Comparison of ENCODE assay signal across 14 cellular contexts in genomic region chr16:11145173-11145820, GRCh38.
A peak's percentile ranks its signal among the peaks of the same experiment; 100 is the strongest.
DNase-seq lines count a peak whose midpoint lies in the region; ATAC-seq and TF ChIP-seq lines count a peak whose summit lies in the region.
"Had no signal": no experiment of that assay in that cellular context is flagged by ENCODE, and none has a peak within 500 bp of the region (broad histone marks: within the 10 kb centered on the region; RNA-seq: fewer than 3 reads in every experiment).

No MANE protein-coding gene starts in this region.

- H3K9me3 Mint-ChIP-seq in activated naive CD4-positive, alpha-beta T cell treated with anti-CD3 and anti-CD28 coated beads, Interleukin-2, amount 10 ng/mL, durations not matched to agents 7 days and 5 days = no peaks in the 10 kb centered on the region
- H3K9me3 Mint-ChIP-seq: activated T-helper 2 cell treated with anti-CD3 and anti-CD28 coated beads, Interferon-gamma antibody, Interleukin-2, Interleukin-4, amounts not matched to agents 10 μg/mL and 5 μg/mL and 100 μg/mL, durations not matched to agents 14 hours and 24 hours and 36 hours had no signal

- H3K36me3 ChIP-seq in WERI-Rb-1 = no peaks in the 10 kb centered on the region

- H3K9me3 ChIP-seq in WERI-Rb-1 (ENCODE audit: severe bottlenecking) (no peaks in the 10 kb centered on the region), right cardiac atrium (ENCODE audit: control insufficient read depth, low read length) (no peaks in the 10 kb centered on the region)

- no peak overlapping the region for H3K27ac Mint-ChIP-seq in activated naive CD4-positive, alpha-beta T cell treated with anti-CD3 and anti-CD28 coated beads, Interleukin-2, amount 10 ng/mL, durations not matched to agents 7 days and 5 days
- H3K27ac Mint-ChIP-seq: activated CD8-positive, alpha-beta T cell treated with anti-CD3 and anti-CD28 coated beads for 36 hours; naive B cell had no signal

- CTCF ChIA-PET in activated naive CD4-positive, alpha-beta T cell treated with anti-CD3 and anti-CD28 coated beads, Interleukin-2, amount 10 ng/mL, durations not matched to agents 7 days and 5 days (lab: Charles Lee) = no interaction called here

- no peak overlapping the region for H3K4me3 Mint-ChIP-seq in activated naive CD4-positive, alpha-beta T cell treated with anti-CD3 and anti-CD28 coated beads, Interleukin-2, amount 10 ng/mL, durations not matched to agents 7 days and 5 days
- H3K4me3 Mint-ChIP-seq: activated CD8-positive, alpha-beta T cell treated with anti-CD3 and anti-CD28 coated beads for 36 hours; naive B cell had no signal

- peak; percentile 60 for DNase-seq in Right ventricle myocardium inferior (ENCODE audit: missing footprints)
- DNase-seq in cardiac septum (ENCODE audit: low spot score) = no peak
- DNase-seq in WERI-Rb-1 = peak; percentile 42
- peak; percentile 65 to 68 (median 67) for DNase-seq in right cardiac atrium
- DNase-seq in hippocampal formation (lab: John Stamatoyannopoulos, UW) = no peak
- no peak for DNase-seq in activated effector memory CD4-positive, alpha-beta T cell treated with Interleukin-2 at 50 U/mL for 16 hours
- DNase-seq in activated naive CD4-positive, alpha-beta T cell treated with anti-CD3 and anti-CD28 coated beads, Interleukin-2, amount 10 ng/mL, durations not matched to agents 7 days and 5 days = no peak
- DNase-seq: activated CD8-positive, alpha-beta T cell treated with anti-CD3 and anti-CD28 coated beads for 36 hours; anterior cingulate cortex; hypothalamus; naive B cell had no signal

- H3K4me1 ChIP-seq in right cardiac atrium (ENCODE audit: control insufficient read depth, insufficient read depth, low read length) = peaks cover 7% of the 10 kb centered on the region

- peaks cover 37% of the 10 kb centered on the region for H3K4me1 Mint-ChIP-seq in activated naive CD4-positive, alpha-beta T cell treated with anti-CD3 and anti-CD28 coated beads, Interleukin-2, amount 10 ng/mL, durations not matched to agents 7 days and 5 days

- no peak overlapping the region; the same call in 1 of the 2 replicates for H3K27ac ChIP-seq in WERI-Rb-1
- no peak overlapping the region for H3K27ac ChIP-seq in right cardiac atrium (ENCODE audit: low read length)
- H3K27ac ChIP-seq: coronary artery had no signal

- intact Hi-C loops in Right ventricle myocardium inferior (cut with DNase I) = no loop called here
- intact Hi-C loops in cardiac septum (cut with DNase I) = no loop called here
- intact Hi-C loops in right cardiac atrium (cut with DNase I) = no loop called here

- 63% methylated on average over 13 of the region's 13 CpGs for WGBS in right cardiac atrium

- no peak overlapping the region for H3K4me3 ChIP-seq in WERI-Rb-1 (ENCODE audit: low read depth, low read length)
- no peak overlapping the region for H3K4me3 ChIP-seq in right cardiac atrium (ENCODE audit: low read length)
- H3K4me3 ChIP-seq: coronary artery had no signal

- peak; percentile 78 for ATAC-seq in Right ventricle myocardium inferior
- peak; percentile 41 to 77 for ATAC-seq in right cardiac atrium
- no peak for ATAC-seq in HG03095 (IDR thresholded peaks at IDR 0.05; ENCODE audit: unreplicated experiment)
- ATAC-seq: activated CD8-positive, alpha-beta T cell treated with anti-CD3 and anti-CD28 coated beads for 36 hours had no signal

- no peak for TF ChIP-seq CTCF in WERI-Rb-1 (IDR thresholded peaks at IDR 0.05; ENCODE audit: low read depth, low read length)

- H3K27me3 Mint-ChIP-seq in activated naive CD4-positive, alpha-beta T cell treated with anti-CD3 and anti-CD28 coated beads, Interleukin-2, amount 10 ng/mL, durations not matched to agents 7 days and 5 days = no peaks in the 10 kb centered on the region
- H3K27me3 Mint-ChIP-seq: activated CD8-positive, alpha-beta T cell treated with anti-CD3 and anti-CD28 coated beads for 36 hours; naive B cell had no signal

- H3K36me3 Mint-ChIP-seq in activated naive CD4-positive, alpha-beta T cell treated with anti-CD3 and anti-CD28 coated beads, Interleukin-2, amount 10 ng/mL, durations not matched to agents 7 days and 5 days = peaks cover 37% of the 10 kb centered on the region

- H3K27me3 ChIP-seq in WERI-Rb-1 (ENCODE audit: insufficient read depth, low read depth, severe bottlenecking) (no peaks in the 10 kb centered on the region), right cardiac atrium (ENCODE audit: control insufficient read depth, insufficient read depth) (no peaks in the 10 kb centered on the region)

Comparison
In these comparisons a context has a peak if more than half of its experiments do, and no peak if none do; other contexts are left out.
1. DNase-seq: peak in Right ventricle myocardium inferior (single experiment), WERI-Rb-1 (single experiment) and right cardiac atrium (3 of 3); none in cardiac septum (single experiment), hippocampal formation (0 of 2), activated effector memory CD4-positive, alpha-beta T cell treated with Interleukin-2 at 50 U/mL for 16 hours (single experiment) and activated naive CD4-positive, alpha-beta T cell treated with anti-CD3 and anti-CD28 coated beads, Interleukin-2, amount 10 ng/mL, durations not matched to agents 7 days and 5 days (single experiment).